ENCODE assay signal across 1 cellular context in genomic region chr1:85607913-85608250, GRCh38.
TF ChIP-seq lines count a peak whose summit lies in the region.

No MANE protein-coding gene starts in this region.

TF ChIP-seq in GM23338, 12 proteins besides CTCF, POLR2A, EP300 and RAD21 (continued from another document):
- TF ChIP-seq ZNF462 (CRISPR knock-in tag; IDR thresholded peaks at IDR 0.05) (no peak), CREB1 (CRISPR knock-in tag; IDR thresholded peaks at IDR 0.05; ENCODE audit: low read depth) (no peak), EZH2phosphoT487 (IDR thresholded peaks at IDR 0.05; ENCODE audit: unreplicated experiment) (no peak), NANOG (IDR thresholded peaks at IDR 0.05; ENCODE audit: borderline replicate concordance) (no peak), REST (IDR thresholded peaks at IDR 0.05; ENCODE audit: unreplicated experiment) (no peak), ZNF331 (CRISPR knock-in tag; IDR thresholded peaks at IDR 0.05; ENCODE audit: low read depth) (no peak), STAT1 (IDR thresholded peaks at IDR 0.05; ENCODE audit: unreplicated experiment) (no peak), EZH2 (IDR thresholded peaks at IDR 0.05; ENCODE audit: low read depth, unreplicated experiment) (no peak), ETS1 (IDR thresholded peaks at IDR 0.05) (no peak), ZNF114 (CRISPR knock-in tag; IDR thresholded peaks at IDR 0.05) (no peak)
